ENCODE assay signal across 24 cellular contexts in genomic region chr7:134533288-134533771, GRCh38. TPM values are rescaled to one million over a fixed set of nuclear protein-coding genes. Genes with fewer than 3 reads are reported as not detected.
DNase-seq lines count a peak whose midpoint lies in the region; ATAC-seq and TF ChIP-seq lines count a peak whose summit lies in the region.
"Had no signal": no experiment of that assay in that cellular context is flagged by ENCODE, and none has a peak within 500 bp of the region (broad histone marks: within the 10 kb centered on the region; RNA-seq: fewer than 3 reads in every experiment).

No MANE protein-coding gene starts in this region.

- H3K9me3 ChIP-seq in PC-3 (ENCODE audit: low read length) (no peaks in the 10 kb centered on the region), psoas muscle (no peaks in the 10 kb centered on the region)
- H3K9me3 ChIP-seq: Caco-2, right lobe of liver, vagina had no signal

- H2AFZ ChIP-seq in PC-3 (ENCODE audit: low read length) = no peak overlapping the region
- H2AFZ ChIP-seq: GM23338 had no signal

- peaks cover 15% of the 10 kb centered on the region for H3F3A ChIP-seq in PC-3 (ENCODE audit: low read length, unreplicated experiment)

- no peak for DNase-seq in Calu3
- DNase-seq in PC-3 = peak; percentile 92
- no peak for DNase-seq in epithelial cell of prostate (ENCODE audit: low read depth, low spot score)
- peak in 1 of 2 donors; percentile 79 for DNase-seq in psoas muscle
- no peak for DNase-seq in omental fat pad (ENCODE audit: low spot score)
- DNase-seq in RPMI8226 = no peak
- DNase-seq in iPS-NIHi11 (ENCODE audit: low spot score) = no peak
- DNase-seq: activated CD4-positive, alpha-beta T cell treated with anti-CD3 and anti-CD28 coated beads, Interleukin-2, amount 50 U/mL, for 1 hour; activated naive CD8-positive, alpha-beta T cell treated with anti-CD3 and anti-CD28 coated beads, Interleukin-2, amount 50 U/mL, for 24 hours; activated T-cell treated with anti-CD3 and anti-CD28 coated beads, Interleukin-2, amount 50 U/mL, for 72 hours; Caco-2; cerebellar nuclear complex; Karpas-422; NCI-H187 treated with DMSO at 0.1 percent for 48 hours; right lobe of liver; SHP77; stimulated activated naive B cell treated with anti-CD40 and anti-IgM and Interleukin-4, amounts not matched to agents 10 μg/mL and 1 μg/mL and 100 μg/mL, for 72 hours; T1000 had no signal

- H3K4me3 ChIP-seq in PC-3 (ENCODE audit: low read length) (no peak overlapping the region), psoas muscle (no peak overlapping the region)
- H3K4me3 ChIP-seq: GM23338, right lobe of liver, vagina had no signal

- peaks cover 28% of the 10 kb centered on the region for H3K36me3 Mint-ChIP-seq in Calu3 (ENCODE audit: insufficient read depth, unreplicated experiment)
- H3K36me3 Mint-ChIP-seq: stimulated activated naive B cell treated with anti-CD40 and anti-IgM and Interleukin-4, amounts not matched to agents 10 μg/mL and 1 μg/mL and 100 μg/mL, for 72 hours had no signal

- peak; percentile 84 for ATAC-seq in PC-3
- ATAC-seq in psoas muscle = peak; percentile 83 to 94 (median 89)
- no peak for ATAC-seq in omental fat pad (ENCODE audit: low FRiP score)
- ATAC-seq in GM19023 (IDR thresholded peaks at IDR 0.05; ENCODE audit: unreplicated experiment) = no peak
- ATAC-seq: activated naive CD8-positive, alpha-beta T cell treated with anti-CD3 and anti-CD28 coated beads, Interleukin-2, amount 50 U/mL, for 24 hours; activated T-cell treated with anti-CD3 and anti-CD28 coated beads, Interleukin-2, amount 50 U/mL, for 72 hours; GM23338; stimulated activated naive B cell treated with anti-CD40 and anti-IgM and Interleukin-4, amounts not matched to agents 10 μg/mL and 1 μg/mL and 100 μg/mL, for 72 hours had no signal

- no peaks in the 10 kb centered on the region for H3K9me3 Mint-ChIP-seq in Calu3 (ENCODE audit: low read depth, unreplicated experiment)
- H3K9me3 Mint-ChIP-seq: activated naive CD8-positive, alpha-beta T cell treated with anti-CD3 and anti-CD28 coated beads, Interleukin-2, amount 50 U/mL, for 24 hours; activated T-cell treated with anti-CD3 and anti-CD28 coated beads, Interleukin-2, amount 50 U/mL, for 72 hours; GM23338; neural crest cell; stimulated activated naive B cell treated with anti-CD40 and anti-IgM and Interleukin-4, amounts not matched to agents 10 μg/mL and 1 μg/mL and 100 μg/mL, for 72 hours had no signal

- H3K36me3 ChIP-seq in PC-3 (ENCODE audit: low read depth, low read length) (no peaks in the 10 kb centered on the region), psoas muscle (ENCODE audit: insufficient read depth in 1 of 2, low read depth in 1 of 2) (no peaks in the 10 kb centered on the region)
- H3K36me3 ChIP-seq: vagina had no signal

- H3K4me1 ChIP-seq in PC-3 (ENCODE audit: insufficient read depth, low read length) (peaks cover 38% of the 10 kb centered on the region), psoas muscle (peaks cover 49% of the 10 kb centered on the region)
- H3K4me1 ChIP-seq: right lobe of liver had no signal

- no peaks in the 10 kb centered on the region for H3K79me2 ChIP-seq in PC-3 (ENCODE audit: low read length)

- no peaks in the 10 kb centered on the region for H3K9me2 ChIP-seq in PC-3 (replicated peaks; ENCODE audit: low read length)

- TF ChIP-seq CTCF in Calu3 (IDR thresholded peaks at IDR 0.05; ENCODE audit: unreplicated experiment) (no peak), PC-3 (conservative IDR thresholded peaks at IDR 0.05; ENCODE audit: low read depth, low read length) (no peak), psoas muscle (IDR thresholded peaks at IDR 0.05) (no peak), omental fat pad (IDR thresholded peaks at IDR 0.05) (no peak)

- H4K20me1 ChIP-seq in PC-3 (ENCODE audit: low read length) = no peaks in the 10 kb centered on the region

- no peaks in the 10 kb centered on the region for H3K27me3 Mint-ChIP-seq in Calu3 (ENCODE audit: unreplicated experiment)

- H3K4me2 ChIP-seq in PC-3 (ENCODE audit: low read length) = peak overlapping the region; percentile 45
- H3K4me2 ChIP-seq: GM23338 had no signal

- POLR2A ChIA-PET in PC-3 (lab: Charles Lee; ENCODE audit: unreplicated experiment) = no interaction called here

- peak overlapping the region; percentile 1 for H3K27ac Mint-ChIP-seq in Calu3 (ENCODE audit: unreplicated experiment)
- H3K27ac Mint-ChIP-seq: activated naive CD8-positive, alpha-beta T cell treated with anti-CD3 and anti-CD28 coated beads, Interleukin-2, amount 50 U/mL, for 24 hours; activated T-cell treated with anti-CD3 and anti-CD28 coated beads, Interleukin-2, amount 50 U/mL, for 72 hours; GM23338; stimulated activated naive B cell treated with anti-CD40 and anti-IgM and Interleukin-4, amounts not matched to agents 10 μg/mL and 1 μg/mL and 100 μg/mL, for 72 hours had no signal

- CTCF ChIA-PET in Calu3 (lab: Charles Lee) = interaction anchor here (0.6 to 1.3 kb wide), 2 partner anchors 14 to 19 kb away, joined by 3 to 8 read pairs; no protein-coding TSS in a partner anchor
- CTCF ChIA-PET in PC-3 (lab: Charles Lee) = no interaction called here

- intact Hi-C loops in Calu3 (cut with micrococcal nuclease; ENCODE audit: unreplicated experiment) = no loop called here
- intact Hi-C loops in PC-3 (cut with micrococcal nuclease) = no loop called here
- intact Hi-C loops in psoas muscle (cut with DNase I) = loop anchor here in 1 of 2 donors (10.0 kb wide), 1 partner anchor 631 kb away; no protein-coding TSS in a partner anchor

- 31 to 47% (median 35%) methylated on average over 1 of the region's 1 CpG for WGBS in psoas muscle, 3 donors

- H3K9ac ChIP-seq in PC-3 (ENCODE audit: low read length) = peak overlapping the region; percentile 15; the same call in 1 of the 2 replicates

- H3K4me3 Mint-ChIP-seq in Calu3 (ENCODE audit: low read depth, unreplicated experiment) = peak overlapping the region; percentile 45
- H3K4me3 Mint-ChIP-seq: activated naive CD8-positive, alpha-beta T cell treated with anti-CD3 and anti-CD28 coated beads, Interleukin-2, amount 50 U/mL, for 24 hours; activated T-cell treated with anti-CD3 and anti-CD28 coated beads, Interleukin-2, amount 50 U/mL, for 72 hours; GM23338; neural crest cell; stimulated activated naive B cell treated with anti-CD40 and anti-IgM and Interleukin-4, amounts not matched to agents 10 μg/mL and 1 μg/mL and 100 μg/mL, for 72 hours had no signal

- peak overlapping the region; percentile 75 for H3K27ac ChIP-seq in PC-3 (ENCODE audit: low read length)
- H3K27ac ChIP-seq in epithelial cell of prostate = peak overlapping the region; percentile 65
- peak overlapping the region; percentile 88 for H3K27ac ChIP-seq in psoas muscle
- H3K27ac ChIP-seq: right lobe of liver, vagina had no signal

- H3K4me1 Mint-ChIP-seq in Calu3 (ENCODE audit: low read depth, unreplicated experiment) = peaks cover 55% of the 10 kb centered on the region
- H3K4me1 Mint-ChIP-seq: activated naive CD8-positive, alpha-beta T cell treated with anti-CD3 and anti-CD28 coated beads, Interleukin-2, amount 50 U/mL, for 24 hours; neural crest cell; stimulated activated naive B cell treated with anti-CD40 and anti-IgM and Interleukin-4, amounts not matched to agents 10 μg/mL and 1 μg/mL and 100 μg/mL, for 72 hours had no signal

- BruUV-seq in Calu3 (replicated peaks; lab: Mats Ljungman, UMichigan) (no TSS peak), PC-3 (replicated peaks; lab: Mats Ljungman, UMichigan) (no TSS peak)

- H3K27me3 ChIP-seq in PC-3 (ENCODE audit: low read length) (no peaks in the 10 kb centered on the region), psoas muscle (ENCODE audit: insufficient read depth in 3 of 3, low read length in 2 of 3) (no peaks in the 10 kb centered on the region)
- H3K27me3 ChIP-seq: right lobe of liver, vagina had no signal

RNA-seq across cellular contexts. Expression of gene AKR1B10, which starts 6.0 kb away (rescaled TPM):
- total RNA-seq in Calu3 (2022) = 26.4 and 62.5 TPM in 2 replicates
- total RNA-seq in PC-3 (2014; rRNA removed) = 8.3 and 8.8 TPM in 2 replicates
- total RNA-seq in psoas muscle = 10 to 100 TPM in 3 of 4 donors, 1 to 10 TPM in 1; 9.0 to 29.5 (median 20.7) TPM
- 10 to 100 TPM in 2 of 3 donors, 1 to 10 TPM in 1; 7.2 to 19.2 (median 10.1) TPM for polyA plus RNA-seq in psoas muscle
- 1 to 10 TPM in 2 of 4 donors, not detected in 2; 1.1 to 1.7 TPM for total RNA-seq in omental fat pad
- total RNA-seq: activated T-cell treated with anti-CD3 and anti-CD28 coated beads, Interleukin-2, amount 50 U/mL, for 72 hours; endothelial cell of umbilical vein; neural crest cell had no signal
- polyA plus RNA-seq: endothelial cell of umbilical vein had no signal

RNA-seq across cellular contexts. Expression of gene AKR1B15, which starts 15.6 kb away (rescaled TPM):
- total RNA-seq in Calu3 (2022) (0.73 and 1.7 TPM in 2 replicates), PC-3 (2014; rRNA removed) (0.29 and 0.40 TPM in 2 replicates), psoas muscle (10 to 100 TPM; 16.3 to 49.9 (median 36.9) TPM), omental fat pad (not detected)
- 10 to 100 TPM in 2 of 3 donors, 1 to 10 TPM in 1; 6.5 to 16.5 (median 13.5) TPM for polyA plus RNA-seq in psoas muscle
- total RNA-seq: activated T-cell treated with anti-CD3 and anti-CD28 coated beads, Interleukin-2, amount 50 U/mL, for 72 hours; Caco-2; endothelial cell of umbilical vein; GM23338; lower leg skin; neural crest cell had no signal
- polyA plus RNA-seq: endothelial cell of umbilical vein, GM23338 had no signal

Comparison
In these comparisons a context has a peak if more than half of its experiments do, and no peak if none do; other contexts are left out.
1. ATAC-seq: peak in PC-3 (single experiment) and psoas muscle (4 of 4); none in omental fat pad (single experiment) and GM19023 (single experiment).
2. Peak in every context shown above with its lines, with median percentiles within 50 percentile points of each other: H3K27ac ChIP-seq.